Comparison of ENCODE assay signal across 8 cellular contexts in the genomic region with DNA sequence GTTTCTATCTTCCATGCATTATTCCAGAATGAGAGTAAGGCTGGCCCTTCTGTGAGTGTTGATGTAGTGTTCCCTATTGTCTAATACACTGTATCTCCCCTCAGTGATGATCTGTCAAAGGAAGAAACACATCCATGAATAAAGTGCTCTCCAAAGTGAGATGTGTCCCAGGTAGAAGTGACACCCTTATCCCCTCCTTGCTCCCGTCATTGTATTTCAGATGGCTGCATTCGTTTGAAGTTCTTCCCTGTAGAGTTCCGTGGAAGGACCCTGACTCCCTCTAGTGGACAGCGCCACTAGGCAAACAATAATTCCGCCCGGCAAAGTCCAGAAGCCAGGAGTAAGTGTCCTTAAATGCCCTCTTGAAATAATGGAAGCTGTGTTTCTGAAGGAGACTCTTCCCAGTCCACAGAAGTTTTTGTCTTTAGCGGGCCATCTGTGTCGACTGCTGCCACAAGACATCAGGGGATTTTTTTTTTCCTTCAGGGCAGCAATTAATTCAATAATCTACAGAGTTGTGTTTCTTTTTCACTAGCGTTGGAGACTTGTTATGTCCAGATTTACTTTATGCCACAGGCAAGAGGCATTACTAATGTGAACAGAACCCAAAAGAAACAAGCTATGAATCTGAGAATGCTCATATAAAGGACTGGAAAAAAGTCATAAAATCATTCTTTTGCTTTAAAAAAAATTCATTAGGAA.
DNase-seq lines count a peak whose midpoint lies in the region; ATAC-seq and TF ChIP-seq lines count a peak whose summit lies in the region.

No MANE protein-coding gene starts in this region.

- peak overlapping the region; percentile 94 for H2AFZ ChIP-seq in osteoblast (ENCODE audit: low read length)

- no peaks in the 10 kb centered on the region for H4K20me1 ChIP-seq in osteoblast (ENCODE audit: insufficient read depth, low read length)

- intact Hi-C loops in thyroid gland (cut with DNase I), result no loop called here

- DNase-seq in ELR (ENCODE audit: low read depth) (peak; percentile 84), H4 (ENCODE audit: low spot score) (peak; percentile 62), M059J (ENCODE audit: low read depth) (peak; percentile 67), RPMI7951 (ENCODE audit: low read depth) (peak; percentile 86), foreskin fibroblast (peak; percentile 75 to 92), osteoblast (ENCODE audit: insufficient read length, low spot score, missing footprints) (peak; percentile 73), thyroid gland (peak; percentile 85 to 91)

- H3K27ac Mint-ChIP-seq in activated T-helper 17 cell treated with anti-CD3 and anti-CD28 coated beads, Interleukin-2, amount 50 U/mL, for 72 hours, result no peak overlapping the region

- peak; percentile 96 for TF ChIP-seq CTCF in foreskin fibroblast (IDR thresholded peaks at IDR 0.05; ENCODE audit: low read depth, low read length)
- peak; percentile 99 for TF ChIP-seq CTCF in osteoblast (IDR thresholded peaks at IDR 0.05; ENCODE audit: extremely low read depth, low read depth, low read length)
- peak; percentile 78 to 93 (median 87) for TF ChIP-seq CTCF in thyroid gland (IDR thresholded peaks at IDR 0.05)

- TF ChIP-seq POLR2A in thyroid gland (IDR thresholded peaks at IDR 0.05), result peak in 1 of 2 donors; percentile 29

- H3K9me3 Mint-ChIP-seq in activated T-helper 17 cell treated with anti-CD3 and anti-CD28 coated beads, Interleukin-2, amount 50 U/mL, for 72 hours, result no peaks in the 10 kb centered on the region

- H3K9me3 ChIP-seq in osteoblast (ENCODE audit: low read depth, low read length) (no peaks in the 10 kb centered on the region), thyroid gland (no peaks in the 10 kb centered on the region)

- H3K27ac ChIP-seq in osteoblast (ENCODE audit: low read depth, low read length) (peak overlapping the region; percentile 82), thyroid gland (peak overlapping the region; percentile 58 to 90 (median 61))

- WGBS in thyroid gland, 2 donors, result 2 to 5% methylated on average over 9 of the region's 9 CpGs

- peak overlapping the region; percentile 93 for H3K4me2 ChIP-seq in osteoblast (ENCODE audit: insufficient read depth, low read length)

- H3K4me3 ChIP-seq in foreskin fibroblast (ENCODE audit: low read depth in 1 of 2, low read length in 2 of 2) (peak overlapping the region in 1 of 2 donors; percentile 28), osteoblast (ENCODE audit: insufficient read depth, low read length) (peak overlapping the region; percentile 62), thyroid gland (replicated peaks in 1 of 3) (no peak overlapping the region)

- peaks cover 5% of the 10 kb centered on the region for H3K4me1 Mint-ChIP-seq in activated T-helper 17 cell treated with anti-CD3 and anti-CD28 coated beads, Interleukin-2, amount 50 U/mL, for 72 hours

- no peak overlapping the region for H3K4me3 Mint-ChIP-seq in activated T-helper 17 cell treated with anti-CD3 and anti-CD28 coated beads, Interleukin-2, amount 50 U/mL, for 72 hours

- H3K36me3 Mint-ChIP-seq in activated T-helper 17 cell treated with anti-CD3 and anti-CD28 coated beads, Interleukin-2, amount 50 U/mL, for 72 hours (ENCODE audit: low read depth), result no peaks in the 10 kb centered on the region

- peaks cover 3% of the 10 kb centered on the region for H3K27me3 Mint-ChIP-seq in activated T-helper 17 cell treated with anti-CD3 and anti-CD28 coated beads, Interleukin-2, amount 50 U/mL, for 72 hours

- H3K4me1 ChIP-seq in osteoblast (ENCODE audit: insufficient read depth, low read length) (peaks cover 28% of the 10 kb centered on the region), thyroid gland (peaks cover 33 to 40% of the 10 kb centered on the region in 2 donors)

- no peaks in the 10 kb centered on the region for H3K79me2 ChIP-seq in osteoblast (ENCODE audit: insufficient read depth, low read length)

- ATAC-seq in activated T-helper 17 cell treated with anti-CD3 and anti-CD28 coated beads, Interleukin-2, amount 50 U/mL, for 72 hours (replicated peaks), result peak; percentile 83

- no peaks in the 10 kb centered on the region for H3K36me3 ChIP-seq in osteoblast (ENCODE audit: insufficient read depth, low read length)
- no peaks in the 10 kb centered on the region for H3K36me3 ChIP-seq in thyroid gland

- H3K27me3 ChIP-seq in osteoblast (ENCODE audit: insufficient read depth, low read length) (no peaks in the 10 kb centered on the region), thyroid gland (no peaks in the 10 kb centered on the region)
